8 cellular contexts compared by ENCODE assay signal in genomic region chr1:21869620-21870121, GRCh38. TPM values are rescaled to one million over a fixed set of nuclear protein-coding genes. Genes with fewer than 3 reads are reported as not detected.
DNase-seq lines count a peak whose midpoint lies in the region; ATAC-seq and TF ChIP-seq lines count a peak whose summit lies in the region.

No MANE protein-coding gene starts in this region.

- H4K20me1 ChIP-seq in smooth muscle cell (ENCODE audit: low read depth) = no peaks in the 10 kb centered on the region

- H3F3A ChIP-seq in smooth muscle cell (ENCODE audit: low read depth) = no peaks in the 10 kb centered on the region

- no peaks in the 10 kb centered on the region for H3K9me3 ChIP-seq in smooth muscle cell (replicated peaks; ENCODE audit: low read depth)

- no peak overlapping the region for H2AFZ ChIP-seq in smooth muscle cell (ENCODE audit: low read depth)

- ATAC-seq in activated CD4-positive, CD25-positive, alpha-beta regulatory T cell treated with anti-CD3 and anti-CD28 coated beads, Interleukin-2, amount 50 U/mL, for 24 hours = no peak
- no peak for ATAC-seq in GM18511 (IDR thresholded peaks at IDR 0.05; ENCODE audit: unreplicated experiment)
- no peak for ATAC-seq in GM21447 (IDR thresholded peaks at IDR 0.05; ENCODE audit: unreplicated experiment)

- no peak for TF ChIP-seq CTCF in smooth muscle cell (IDR thresholded peaks at IDR 0.05; ENCODE audit: borderline replicate concordance, insufficient read depth, poor library complexity, severe bottlenecking)

- H3K27me3 ChIP-seq in smooth muscle cell (ENCODE audit: low read depth) = no peaks in the 10 kb centered on the region

- no peaks in the 10 kb centered on the region for H3K79me2 ChIP-seq in smooth muscle cell (ENCODE audit: low read depth)

- DNase-seq in HK-2 (ENCODE audit: unreplicated experiment) (peak; percentile 68), SW480 (ENCODE audit: low spot score) (peak; percentile 54), cardiac septum (ENCODE audit: low spot score) (peak; percentile 88), smooth muscle cell (lab: John Stamatoyannopoulos, UW; ENCODE audit: unreplicated experiment) (peak; percentile 9)
- DNase-seq in activated T-cell treated with anti-CD3 and anti-CD28 coated beads, Interleukin-2, amount 50 U/mL, for 1 hour = no peak

- H3K4me3 ChIP-seq in smooth muscle cell = no peak overlapping the region

- H3K9ac ChIP-seq in smooth muscle cell (ENCODE audit: low read depth) = no peak overlapping the region

- 84% methylated on average over 13 of the region's 13 CpGs for WGBS in smooth muscle cell (ENCODE audit: low lambda C conversion rate)

- no peak overlapping the region for H3K4me2 ChIP-seq in smooth muscle cell

- no peaks in the 10 kb centered on the region for H3K36me3 ChIP-seq in smooth muscle cell (ENCODE audit: low read depth)

- intact Hi-C loops in cardiac septum (cut with DNase I) = loop anchor here (5.0 kb wide), 2 partner anchors 47 to 93 kb away; no protein-coding TSS in a partner anchor

- H3K4me1 ChIP-seq in smooth muscle cell (ENCODE audit: low read depth) = no peaks in the 10 kb centered on the region

- H3K27ac ChIP-seq in smooth muscle cell (ENCODE audit: low read depth) = no peak overlapping the region

RNA-seq across cellular contexts. Expression of gene LDLRAD2, which starts 57.6 kb away (rescaled TPM):
- total RNA-seq in cardiac septum (0.05 TPM), smooth muscle cell (0.04 and 0.13 TPM in 2 replicates)
- polyA plus RNA-seq in smooth muscle cell = 6.8 and 7.9 TPM in 2 replicates
